ENCODE assay signal across 32 cellular contexts in the genomic region with DNA sequence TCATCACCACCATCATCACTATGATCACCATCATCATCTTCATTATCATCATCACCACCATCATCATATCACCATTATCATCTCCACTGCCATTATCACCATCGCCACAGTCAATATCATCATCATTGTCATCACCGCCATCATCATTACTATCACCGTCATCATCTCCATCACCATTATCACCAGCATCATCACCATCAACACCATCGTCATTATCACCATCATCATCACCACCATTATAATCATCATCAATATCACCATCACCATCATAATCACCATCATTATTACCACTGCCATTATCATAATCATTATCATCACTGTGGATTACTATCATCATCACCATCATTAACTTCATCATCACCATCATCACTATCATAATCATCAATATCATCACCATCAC.
"Had no signal": no experiment of that assay in that cellular context is flagged by ENCODE, and none has a peak within 500 bp of the region (broad histone marks: within the 10 kb centered on the region; RNA-seq: fewer than 3 reads in every experiment).

No MANE protein-coding gene starts in this region.

- H3K27ac ChIP-seq: adrenal gland, body of pancreas, brain microvascular endothelial cell, breast epithelium, VCaP had no signal

- ATAC-seq: activated CD8-positive, alpha-beta T cell treated with anti-CD3 and anti-CD28 coated beads for 36 hours; activated naive CD4-positive, alpha-beta T cell treated with anti-CD3 and anti-CD28 coated beads, Interleukin-2, amount 50 U/mL, for 72 hours; activated T-cell treated with anti-CD3 and anti-CD28 coated beads, Interleukin-2, amount 50 U/mL, for 4 hours; activated T-cell treated with anti-CD3 and anti-CD28 coated beads, Interleukin-2, amount 50 U/mL, for 72 hours; activated T-helper 17 cell treated with anti-CD3 and anti-CD28 coated beads, Interleukin-2, amount 50 U/mL, for 72 hours; body of pancreas had no signal

- H3K4me3 ChIP-seq: adrenal gland, body of pancreas, breast epithelium had no signal

- H3K27me3 ChIP-seq: adrenal gland, body of pancreas, brain microvascular endothelial cell, breast epithelium had no signal

- H3K36me3 ChIP-seq: adrenal gland, brain microvascular endothelial cell, breast epithelium had no signal

- FAIRE-seq: astrocyte, colon, TTC549 had no signal

- DNase-seq: activated B cell treated with CpG ODN at 0.5 μM for 24 hours; activated CD4-positive, alpha-beta memory T cell treated with anti-CD3 and anti-CD28 coated beads for 36 hours; activated CD4-positive, alpha-beta T cell treated with anti-CD3 and anti-CD28 coated beads for 4 hours; activated CD4-positive, alpha-beta T cell treated with anti-CD3 and anti-CD28 coated beads, Interleukin-2, amount 10 ng/mL, durations not matched to agents 24 days and 14 days; activated CD4-positive, alpha-beta T cell treated with anti-CD3 and anti-CD28 coated beads, Interleukin-2, amount 50 U/mL, for 1 hour; activated CD4-positive, alpha-beta T cell treated with anti-CD3 and anti-CD28 coated beads, Interleukin-2, amount 50 U/mL, for 4 hours; activated CD4-positive, CD25-positive, alpha-beta regulatory T cell treated with anti-CD3 and anti-CD28 coated beads, Interleukin-2, amount 50 U/mL, for 72 hours; activated CD8-positive, alpha-beta memory T cell treated with anti-CD3 and anti-CD28 coated beads, Interleukin-2, amount 50 U/mL, for 4 hours; activated CD8-positive, alpha-beta T cell treated with anti-CD3 and anti-CD28 coated beads for 36 hours; activated effector memory CD4-positive, alpha-beta T cell treated with anti-CD3 and anti-CD28 coated beads, Interleukin-2, amount 50 U/mL, for 16 hours; activated gamma-delta T cell treated with Interleukin-2 at 50 U/mL for 16 hours; activated naive CD4-positive, alpha-beta T cell; activated naive CD4-positive, alpha-beta T cell treated with anti-CD3 and anti-CD28 coated beads for 36 hours; activated naive CD4-positive, alpha-beta T cell treated with anti-CD3 and anti-CD28 coated beads, Interleukin-2, amount 50 U/mL, for 16 hours; activated naive CD8-positive, alpha-beta T cell treated with anti-CD3 and anti-CD28 coated beads for 36 hours; activated T-cell treated with anti-CD3 and anti-CD28 coated beads for 4 hours; activated T-cell treated with anti-CD3 and anti-CD28 coated beads, Interleukin-2, amount 50 U/mL, for 1 hour; activated T-cell treated with anti-CD3 and anti-CD28 coated beads, Interleukin-2, amount 50 U/mL, for 4 hours; activated T-cell treated with anti-CD3 and anti-CD28 coated beads, Interleukin-2, amount 50 U/mL, for 72 hours; adrenal gland; amniotic stem cell; aorta; body of pancreas; brain microvascular endothelial cell; central memory CD4-positive, alpha-beta T cell had no signal

- H3K9me3 ChIP-seq: adrenal gland, body of pancreas, breast epithelium had no signal

- H3K4me1 ChIP-seq: body of pancreas, breast epithelium had no signal
